ENCODE assay signal across 18 cellular contexts in genomic region chr7:94284120-94284519, GRCh38.
"Had no signal": no experiment of that assay in that cellular context is flagged by ENCODE, and none has a peak within 500 bp of the region (broad histone marks: within the 10 kb centered on the region; RNA-seq: fewer than 3 reads in every experiment).

No MANE protein-coding gene starts in this region.

- H3K4me1 Mint-ChIP-seq: activated B cell treated with CpG ODN at 0.5 μM for 24 hours had no signal

- H3K4me3 ChIP-seq: gastroesophageal sphincter, hepatocyte, ovary, spleen, suprapubic skin had no signal

- ATAC-seq: activated CD8-positive, alpha-beta T cell treated with anti-CD3 and anti-CD28 coated beads, Interleukin-2, amount 10 ng/mL, durations not matched to agents 7 days and 5 days; activated T-cell treated with anti-CD3 and anti-CD28 coated beads, Interleukin-2, amount 50 U/mL, for 72 hours; effector memory CD8-positive, alpha-beta T cell; gastroesophageal sphincter; sciatic nerve had no signal

- H3K27ac Mint-ChIP-seq: activated B cell treated with CpG ODN at 0.5 μM for 24 hours; activated CD8-positive, alpha-beta T cell treated with anti-CD3 and anti-CD28 coated beads, Interleukin-2, amount 10 ng/mL, durations not matched to agents 7 days and 5 days; activated naive CD8-positive, alpha-beta T cell; activated T-cell treated with anti-CD3 and anti-CD28 coated beads, Interleukin-2, amount 50 U/mL, for 72 hours; effector memory CD8-positive, alpha-beta T cell; stimulated activated naive CD8-positive, alpha-beta T cell treated with anti-CD3 and anti-CD28 coated beads, Interleukin-15, Interleukin-2, amounts not matched to agents 100 ng/mL and 50 ng/mL, for 24 hours had no signal

- H3K9me3 Mint-ChIP-seq: activated B cell treated with CpG ODN at 0.5 μM for 24 hours; activated T-cell treated with anti-CD3 and anti-CD28 coated beads, Interleukin-2, amount 50 U/mL, for 72 hours; stimulated activated naive CD8-positive, alpha-beta T cell treated with anti-CD3 and anti-CD28 coated beads, Interleukin-15, Interleukin-2, amounts not matched to agents 100 ng/mL and 50 ng/mL, for 24 hours had no signal

- H3K27me3 Mint-ChIP-seq: effector memory CD8-positive, alpha-beta T cell had no signal

- H3K4me3 Mint-ChIP-seq: activated B cell treated with CpG ODN at 0.5 μM for 24 hours; activated CD8-positive, alpha-beta T cell treated with anti-CD3 and anti-CD28 coated beads, Interleukin-2, amount 10 ng/mL, durations not matched to agents 7 days and 5 days; activated naive CD8-positive, alpha-beta T cell; activated T-cell treated with anti-CD3 and anti-CD28 coated beads, Interleukin-2, amount 50 U/mL, for 72 hours; effector memory CD8-positive, alpha-beta T cell; stimulated activated naive CD8-positive, alpha-beta T cell treated with anti-CD3 and anti-CD28 coated beads, Interleukin-15, Interleukin-2, amounts not matched to agents 100 ng/mL and 50 ng/mL, for 24 hours had no signal

- H3K36me3 Mint-ChIP-seq: activated naive CD8-positive, alpha-beta T cell had no signal

- DNase-seq: activated B cell treated with CpG ODN at 0.5 μM for 24 hours; activated CD4-positive, alpha-beta T cell treated with anti-CD3 and anti-CD28 coated beads for 48 hours; activated CD8-positive, alpha-beta memory T cell treated with anti-CD3 and anti-CD28 coated beads, Interleukin-2, amount 50 U/mL, for 48 hours; activated CD8-positive, alpha-beta T cell treated with anti-CD3 and anti-CD28 coated beads, Interleukin-2, amount 10 ng/mL, durations not matched to agents 7 days and 5 days; activated gamma-delta T cell treated with Interleukin-2 at 50 U/mL for 16 hours; activated T-cell treated with anti-CD3 and anti-CD28 coated beads, Interleukin-2, amount 50 U/mL, for 72 hours; anterior cingulate cortex; dermis blood vessel endothelial cell; effector memory CD8-positive, alpha-beta T cell; ovary; spleen; T-helper 2 cell had no signal
